Comparison of ENCODE assay signal across 2 cellular contexts in genomic region chr5:84383816-84384603, GRCh38.
TF ChIP-seq lines count a peak whose summit lies in the region.

No MANE protein-coding gene starts in this region.

TF ChIP-seq in GM23338, 12 proteins besides CTCF, POLR2A, EP300 and RAD21:
- TF ChIP-seq ZNF462 (CRISPR knock-in tag; IDR thresholded peaks at IDR 0.05), result no peak
- peak; percentile 68 for TF ChIP-seq POLR2AphosphoS5 (IDR thresholded peaks at IDR 0.05; ENCODE audit: low read depth)

TF ChIP-seq in SK-N-SH treated with all-trans-retinoic acid at 6 μM for 48 hours, 23 proteins besides CTCF, POLR2A, EP300 and RAD21 (continued from another document):
- no peak for TF ChIP-seq RARB (CRISPR knock-in tag; IDR thresholded peaks at IDR 0.05)
